In genomic region chr12:52029686-52030085, GRCh38 we compare ENCODE assay signal across 1 cellular context.
TF ChIP-seq lines count a peak whose summit lies in the region.

No MANE protein-coding gene starts in this region.

TF ChIP-seq in SK-N-SH, 30 proteins besides CTCF, POLR2A, EP300 and RAD21 (continued from another document):
- TF ChIP-seq ZBTB33 (IDR thresholded peaks at IDR 0.05; ENCODE audit: borderline replicate concordance, low read depth) (no peak), RFX5 (IDR thresholded peaks at IDR 0.05; ENCODE audit: low read length) (no peak), SIN3A (IDR thresholded peaks at IDR 0.05; ENCODE audit: borderline replicate concordance, low read depth, low read length) (no peak), POLR2AphosphoS5 (IDR thresholded peaks at IDR 0.05; ENCODE audit: low read depth, low read length) (no peak)
- TF ChIP-seq, protein P1, sequence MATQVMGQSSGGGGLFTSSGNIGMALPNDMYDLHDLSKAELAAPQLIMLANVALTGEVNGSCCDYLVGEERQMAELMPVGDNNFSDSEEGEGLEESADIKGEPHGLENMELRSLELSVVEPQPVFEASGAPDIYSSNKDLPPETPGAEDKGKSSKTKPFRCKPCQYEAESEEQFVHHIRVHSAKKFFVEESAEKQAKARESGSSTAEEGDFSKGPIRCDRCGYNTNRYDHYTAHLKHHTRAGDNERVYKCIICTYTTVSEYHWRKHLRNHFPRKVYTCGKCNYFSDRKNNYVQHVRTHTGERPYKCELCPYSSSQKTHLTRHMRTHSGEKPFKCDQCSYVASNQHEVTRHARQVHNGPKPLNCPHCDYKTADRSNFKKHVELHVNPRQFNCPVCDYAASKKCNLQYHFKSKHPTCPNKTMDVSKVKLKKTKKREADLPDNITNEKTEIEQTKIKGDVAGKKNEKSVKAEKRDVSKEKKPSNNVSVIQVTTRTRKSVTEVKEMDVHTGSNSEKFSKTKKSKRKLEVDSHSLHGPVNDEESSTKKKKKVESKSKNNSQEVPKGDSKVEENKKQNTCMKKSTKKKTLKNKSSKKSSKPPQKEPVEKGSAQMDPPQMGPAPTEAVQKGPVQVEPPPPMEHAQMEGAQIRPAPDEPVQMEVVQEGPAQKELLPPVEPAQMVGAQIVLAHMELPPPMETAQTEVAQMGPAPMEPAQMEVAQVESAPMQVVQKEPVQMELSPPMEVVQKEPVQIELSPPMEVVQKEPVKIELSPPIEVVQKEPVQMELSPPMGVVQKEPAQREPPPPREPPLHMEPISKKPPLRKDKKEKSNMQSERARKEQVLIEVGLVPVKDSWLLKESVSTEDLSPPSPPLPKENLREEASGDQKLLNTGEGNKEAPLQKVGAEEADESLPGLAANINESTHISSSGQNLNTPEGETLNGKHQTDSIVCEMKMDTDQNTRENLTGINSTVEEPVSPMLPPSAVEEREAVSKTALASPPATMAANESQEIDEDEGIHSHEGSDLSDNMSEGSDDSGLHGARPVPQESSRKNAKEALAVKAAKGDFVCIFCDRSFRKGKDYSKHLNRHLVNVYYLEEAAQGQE (IDR thresholded peaks at IDR 0.05; ENCODE audit: low read depth, low read length), result no peak
